13 cellular contexts compared by ENCODE assay signal in genomic region chr7:23021581-23021980, GRCh38. TPM values are rescaled to one million over a fixed set of nuclear protein-coding genes. Genes with fewer than 3 reads are reported as not detected.
DNase-seq lines count a peak whose midpoint lies in the region; ATAC-seq and TF ChIP-seq lines count a peak whose summit lies in the region.
"Had no signal": no experiment of that assay in that cellular context is flagged by ENCODE, and none has a peak within 500 bp of the region (broad histone marks: within the 10 kb centered on the region; RNA-seq: fewer than 3 reads in every experiment).

No MANE protein-coding gene starts in this region.

- no peak for DNase-seq in activated CD4-positive, alpha-beta T cell treated with anti-CD3 and anti-CD28 coated beads, Interleukin-2, amount 10 ng/mL, durations not matched to agents 24 days and 14 days
- no peak for DNase-seq in activated CD4-positive, alpha-beta T cell treated with anti-CD3 and anti-CD28 coated beads, Interleukin-2, amount 50 U/mL, for 48 hours
- no peak for DNase-seq in activated B cell treated with CpG ODN at 0.5 μM for 24 hours
- DNase-seq in epithelial cell of prostate (ENCODE audit: low read depth, low spot score), result no peak
- no peak for DNase-seq in smooth muscle cell (lab: John Stamatoyannopoulos, UW; ENCODE audit: unreplicated experiment)
- no peak for DNase-seq in mesothelial cell of epicardium (ENCODE audit: low spot score in 2 of 2, unreplicated experiment in 2 of 2)
- no peak for DNase-seq in right lobe of liver
- no peak for DNase-seq in AG08395 (ENCODE audit: low spot score)
- DNase-seq: NCI-H1417, NCI-H2227 treated with DMSO at 0.1 percent for 48 hours had no signal

- TF ChIP-seq POLR2A in right lobe of liver (IDR thresholded peaks at IDR 0.05), result no peak

- H3K27ac Mint-ChIP-seq in activated CD4-positive, alpha-beta T cell treated with anti-CD3 and anti-CD28 coated beads, Interleukin-2, amount 10 ng/mL, durations not matched to agents 24 days and 14 days, result peak overlapping the region; percentile 93
- H3K27ac Mint-ChIP-seq in activated B cell treated with CpG ODN at 0.5 μM for 24 hours (peak overlapping the region; percentile 90), mesothelial cell of epicardium (no peak overlapping the region)
- H3K27ac Mint-ChIP-seq: progenitor cell of endocrine pancreas had no signal

- H3K36me3 Mint-ChIP-seq in activated CD4-positive, alpha-beta T cell treated with anti-CD3 and anti-CD28 coated beads, Interleukin-2, amount 10 ng/mL, durations not matched to agents 24 days and 14 days (ENCODE audit: low read depth), result no peaks in the 10 kb centered on the region
- H3K36me3 Mint-ChIP-seq in activated B cell treated with CpG ODN at 0.5 μM for 24 hours (ENCODE audit: low read depth), result peaks cover 2% of the 10 kb centered on the region
- H3K36me3 Mint-ChIP-seq in mesothelial cell of epicardium, result no peaks in the 10 kb centered on the region

- peak overlapping the region; percentile 89 for H3K27ac ChIP-seq in epithelial cell of prostate
- peak overlapping the region; percentile 79 for H3K27ac ChIP-seq in smooth muscle cell (ENCODE audit: low read depth)
- no peak overlapping the region for H3K27ac ChIP-seq in right lobe of liver
- H3K27ac ChIP-seq: A549, KMS-11 had no signal

- CTCF ChIA-PET in activated B cell treated with CpG ODN at 0.5 μM for 24 hours (lab: Charles Lee), result interaction anchor here (1.5 kb wide), 1 partner anchor 11 kb away, joined by 3 read pairs; no protein-coding TSS in a partner anchor

- peaks cover 11% of the 10 kb centered on the region for H3F3A ChIP-seq in smooth muscle cell (ENCODE audit: low read depth)

- no peak overlapping the region for H3K9ac ChIP-seq in smooth muscle cell (ENCODE audit: low read depth)
- H3K9ac ChIP-seq: KMS-11 had no signal

- H3K4me3 ChIP-seq in smooth muscle cell (no peak overlapping the region), right lobe of liver (no peak overlapping the region)
- H3K4me3 ChIP-seq: A549 had no signal

- peaks cover 12% of the 10 kb centered on the region for H3K9me3 Mint-ChIP-seq in activated CD4-positive, alpha-beta T cell treated with anti-CD3 and anti-CD28 coated beads, Interleukin-2, amount 10 ng/mL, durations not matched to agents 24 days and 14 days
- H3K9me3 Mint-ChIP-seq in activated B cell treated with CpG ODN at 0.5 μM for 24 hours, result peaks cover 10% of the 10 kb centered on the region
- no peaks in the 10 kb centered on the region for H3K9me3 Mint-ChIP-seq in mesothelial cell of epicardium

- intact Hi-C loops in activated CD4-positive, alpha-beta T cell treated with anti-CD3 and anti-CD28 coated beads, Interleukin-2, amount 10 ng/mL, durations not matched to agents 24 days and 14 days (cut with micrococcal nuclease), result loop anchor here (2.0 kb wide), 1 partner anchor 323 kb away; no protein-coding TSS in a partner anchor
- intact Hi-C loops in activated B cell treated with CpG ODN at 0.5 μM for 24 hours (cut with micrococcal nuclease), result no loop called here
- intact Hi-C loops in right lobe of liver (cut with DNase I), result no loop called here

- ATAC-seq in activated B cell treated with CpG ODN at 0.5 μM for 24 hours (ENCODE audit: low read depth) (no peak), right lobe of liver (no peak)

- POLR2A ChIA-PET in activated B cell treated with CpG ODN at 0.5 μM for 24 hours (lab: Charles Lee), result interaction anchor here (1.0 kb wide), 1 partner anchor 9 kb away, joined by 3 read pairs; no protein-coding TSS in a partner anchor

- H3K36me3 ChIP-seq in smooth muscle cell (ENCODE audit: low read depth) (no peaks in the 10 kb centered on the region), right lobe of liver (no peaks in the 10 kb centered on the region)

- H3K27me3 ChIP-seq in smooth muscle cell (ENCODE audit: low read depth) (no peaks in the 10 kb centered on the region), right lobe of liver (no peaks in the 10 kb centered on the region)

- TF ChIP-seq CTCF in activated B cell treated with CpG ODN at 0.5 μM for 24 hours (IDR thresholded peaks at IDR 0.05), result no peak
- TF ChIP-seq CTCF in smooth muscle cell (IDR thresholded peaks at IDR 0.05; ENCODE audit: borderline replicate concordance, insufficient read depth, poor library complexity, severe bottlenecking), result no peak
- no peak for TF ChIP-seq CTCF in mesothelial cell of epicardium (IDR thresholded peaks at IDR 0.05; ENCODE audit: unreplicated experiment)
- TF ChIP-seq CTCF in right lobe of liver (IDR thresholded peaks at IDR 0.05), result no peak

- peak overlapping the region; percentile 32 for H3K4me2 ChIP-seq in smooth muscle cell
- H3K4me2 ChIP-seq: KMS-11 had no signal

- H3K4me3 Mint-ChIP-seq in activated CD4-positive, alpha-beta T cell treated with anti-CD3 and anti-CD28 coated beads, Interleukin-2, amount 10 ng/mL, durations not matched to agents 24 days and 14 days, result peak overlapping the region; percentile 41
- H3K4me3 Mint-ChIP-seq in activated B cell treated with CpG ODN at 0.5 μM for 24 hours (no peak overlapping the region), mesothelial cell of epicardium (no peak overlapping the region)

- no peaks in the 10 kb centered on the region for H4K20me1 ChIP-seq in smooth muscle cell (ENCODE audit: low read depth)

- no peaks in the 10 kb centered on the region for H3K9me3 ChIP-seq in smooth muscle cell (replicated peaks; ENCODE audit: low read depth)
- H3K9me3 ChIP-seq in right lobe of liver, result no peaks in the 10 kb centered on the region

- no peak overlapping the region for H2AFZ ChIP-seq in smooth muscle cell (ENCODE audit: low read depth)

- no peaks in the 10 kb centered on the region for H3K79me2 ChIP-seq in smooth muscle cell (ENCODE audit: low read depth)

- WGBS in smooth muscle cell (ENCODE audit: low lambda C conversion rate), result 24% methylated on average over 1 of the region's 1 CpG
- 69% methylated on average over 1 of the region's 1 CpG for WGBS in right lobe of liver (ENCODE audit: insufficient coverage, low coverage, low lambda C conversion rate, missing lambda C conversion rate)

- peaks cover 39% of the 10 kb centered on the region for H3K4me1 Mint-ChIP-seq in activated CD4-positive, alpha-beta T cell treated with anti-CD3 and anti-CD28 coated beads, Interleukin-2, amount 10 ng/mL, durations not matched to agents 24 days and 14 days
- H3K4me1 Mint-ChIP-seq in activated B cell treated with CpG ODN at 0.5 μM for 24 hours, result peaks cover 93% of the 10 kb centered on the region
- H3K4me1 Mint-ChIP-seq in mesothelial cell of epicardium, result peaks cover 8% of the 10 kb centered on the region

- H3K27me3 Mint-ChIP-seq in activated CD4-positive, alpha-beta T cell treated with anti-CD3 and anti-CD28 coated beads, Interleukin-2, amount 10 ng/mL, durations not matched to agents 24 days and 14 days, result peaks cover 18% of the 10 kb centered on the region
- no peaks in the 10 kb centered on the region for H3K27me3 Mint-ChIP-seq in activated B cell treated with CpG ODN at 0.5 μM for 24 hours
- H3K27me3 Mint-ChIP-seq in mesothelial cell of epicardium (ENCODE audit: low read depth), result peaks cover 4% of the 10 kb centered on the region

- H3K4me1 ChIP-seq in smooth muscle cell (ENCODE audit: low read depth), result peaks cover 13% of the 10 kb centered on the region
- no peaks in the 10 kb centered on the region for H3K4me1 ChIP-seq in right lobe of liver

RNA-seq across cellular contexts. Expression of gene HYCC1, which starts 7.7 kb away (rescaled TPM):
- 33.7 and 41.5 TPM in 2 replicates for total RNA-seq in activated CD4-positive, alpha-beta T cell treated with anti-CD3 and anti-CD28 coated beads, Interleukin-2, amount 10 ng/mL, durations not matched to agents 24 days and 14 days
- total RNA-seq in activated B cell treated with CpG ODN at 0.5 μM for 24 hours (39.9 and 41.9 TPM in 2 replicates), smooth muscle cell (66.1 and 113 TPM in 2 replicates), mesothelial cell of epicardium (19.4 to 22.7 TPM (median 20.3 TPM) in 3 replicates), right lobe of liver (10 to 100 TPM in 5 of 6 experiments, 1 to 10 TPM in 1; 8.1 to 15.4 (median 13.9) TPM)
- 16.5 and 16.7 TPM in 2 replicates for polyA plus RNA-seq in smooth muscle cell

Comparison
In these comparisons a context has a peak if more than half of its experiments do, and no peak if none do; other contexts are left out.
1. H3K27ac ChIP-seq: peak in epithelial cell of prostate (single experiment) and smooth muscle cell (single experiment); none in right lobe of liver (0 of 3).